In genomic region chr5:150637245-150638052, GRCh38 we compare ENCODE assay signal across 9 cellular contexts. TPM values are rescaled to one million over a fixed set of nuclear protein-coding genes. Genes with fewer than 3 reads are reported as not detected.
DNase-seq lines count a peak whose midpoint lies in the region; ATAC-seq, FAIRE-seq and TF ChIP-seq lines count a peak whose summit lies in the region.
"Had no signal": no experiment of that assay in that cellular context is flagged by ENCODE, and none has a peak within 500 bp of the region (broad histone marks: within the 10 kb centered on the region; RNA-seq: fewer than 3 reads in every experiment).

No MANE protein-coding gene starts in this region.

- DNase-seq in AG09309 (ENCODE audit: low read depth) (peak; percentile 68), NCI-H2171 treated with DMSO at 0.1 percent for 48 hours (lab: John Stamatoyannopoulos, UW) (peak; percentile 84), H1 (ENCODE audit: low read depth in 1 of 2, low spot score in 2 of 2) (no peak), nephron progenitor cell (peak; percentile 50), T-helper 2 cell (no peak)
- no peak for DNase-seq in effector memory CD8-positive, alpha-beta T cell
- DNase-seq: T-cell had no signal

- H4K5ac ChIP-seq in H1 (ENCODE audit: insufficient read length, low read depth, low read length), result no peak overlapping the region

- H3K4me1 Mint-ChIP-seq in nephron progenitor cell, result peaks cover 59% of the 10 kb centered on the region
- no peaks in the 10 kb centered on the region for H3K4me1 Mint-ChIP-seq in effector memory CD8-positive, alpha-beta T cell (ENCODE audit: low read depth in 2 of 2)
- H3K4me1 Mint-ChIP-seq: T-cell had no signal

- H4K8ac ChIP-seq in H1 (ENCODE audit: extremely low read depth, insufficient read depth, low read length), result no peak overlapping the region

- no peak overlapping the region for H2BK15ac ChIP-seq in H1 (ENCODE audit: low read length)

- H4K20me1 ChIP-seq in H1 (replicated peaks in 1 of 2; ENCODE audit: control insufficient read depth in 1 of 2, insufficient read depth in 2 of 2, low read length in 2 of 2), result no peaks in the 10 kb centered on the region

- H3K9ac ChIP-seq in H1 (replicated peaks in 1 of 4; ENCODE audit: extremely low read depth in 1 of 4, low read depth in 3 of 4, low read length in 3 of 4), result no peak overlapping the region

- no peak for FAIRE-seq in H1 (lab: Jason Lieb, UNC)

- H2BK5ac ChIP-seq in H1 (ENCODE audit: low read depth, low read length), result no peak overlapping the region

- peaks cover 0 to 22% (median 12%) of the 10 kb centered on the region in 4 experiments; a peak in 5 of 7 replicates for H3K4me1 ChIP-seq in H1 (replicated peaks in 1 of 4; ENCODE audit: control insufficient read depth in 3 of 4, insufficient read depth in 4 of 4, low read length in 3 of 4)

- no peak overlapping the region for H3K4me3 Mint-ChIP-seq in nephron progenitor cell
- no peak overlapping the region for H3K4me3 Mint-ChIP-seq in effector memory CD8-positive, alpha-beta T cell
- H3K4me3 Mint-ChIP-seq: T-cell had no signal

- H3K79me1 ChIP-seq in H1 (ENCODE audit: low read depth, low read length), result no peaks in the 10 kb centered on the region

- H3K9me3 Mint-ChIP-seq in nephron progenitor cell, result no peaks in the 10 kb centered on the region
- no peaks in the 10 kb centered on the region for H3K9me3 Mint-ChIP-seq in effector memory CD8-positive, alpha-beta T cell
- H3K9me3 Mint-ChIP-seq: T-cell had no signal

- no peak overlapping the region for H3K27ac ChIP-seq in H1 (ENCODE audit: low read depth, low read length)

- H2BK20ac ChIP-seq in H1 (ENCODE audit: low read length), result no peak overlapping the region

- TF ChIP-seq EP300 in H1 (IDR thresholded peaks at IDR 0.05; ENCODE audit: borderline replicate concordance in 1 of 2, low read depth in 2 of 2, low read length in 2 of 2), result no peak

- H3K14ac ChIP-seq in H1 (ENCODE audit: insufficient read length), result no peak overlapping the region

- no peaks in the 10 kb centered on the region for H3K9me3 ChIP-seq in H1 (ENCODE audit: insufficient read depth in 2 of 2, low read depth in 1 of 2, low read length in 1 of 2)

- H3K4me2 ChIP-seq in H1 (ENCODE audit: insufficient read depth in 1 of 2, low read depth in 2 of 2, low read length in 2 of 2), result peak overlapping the region; percentile 18 to 50; a peak in 3 of 4 replicates

- H3K79me2 ChIP-seq in H1 (ENCODE audit: control insufficient read depth in 1 of 2, insufficient read depth in 2 of 2, low read length in 2 of 2), result no peaks in the 10 kb centered on the region

- no peaks in the 10 kb centered on the region for H3K23me2 ChIP-seq in H1 (ENCODE audit: low read depth, low read length)

- no peaks in the 10 kb centered on the region for H3K36me3 Mint-ChIP-seq in nephron progenitor cell (ENCODE audit: low read depth)
- H3K36me3 Mint-ChIP-seq in effector memory CD8-positive, alpha-beta T cell (ENCODE audit: insufficient read depth), result no peaks in the 10 kb centered on the region
- H3K36me3 Mint-ChIP-seq: T-cell had no signal

- H2BK12ac ChIP-seq in H1 (ENCODE audit: low read depth, low read length), result no peak overlapping the region

- WGBS in H1 (ENCODE audit: extremely low coverage in 1 of 2, insufficient coverage in 1 of 2, insufficient read length in 1 of 2, insufficient replicate concordance in 2 of 2, low coverage in 1 of 2, low lambda C conversion rate in 2 of 2, missing lambda C conversion rate in 1 of 2), 2 experiments, result 51% methylated on average over 20 of the region's 21 CpGs; no CpG with 5 or more reads in 1 of the 2 experiments

- no peaks in the 10 kb centered on the region for H3K27me3 ChIP-seq in H1 (replicated peaks in 1 of 4; ENCODE audit: control insufficient read depth in 3 of 4, extremely low read depth in 1 of 4, insufficient read depth in 3 of 4, low read length in 3 of 4)

- POLR2A ChIA-PET in H1 (lab: Charles Lee; ENCODE audit: partially characterized antibody), result interaction anchor here (0.7 to 1.9 kb wide), 3 partner anchors 9 to 188 kb away, joined by 3 to 6 read pairs (median 3); partner anchors contain the start of gene RPS14

- H2AK5ac ChIP-seq in H1 (ENCODE audit: low read depth, low read length), result no peak overlapping the region

- no peak overlapping the region for H3K4me3 ChIP-seq in AG09309 (ENCODE audit: control insufficient read depth, low read depth, low read length)
- H3K4me3 ChIP-seq in H1 (ENCODE audit: extremely low read depth in 1 of 4, insufficient read depth in 2 of 4, low read depth in 3 of 4, low read length in 4 of 4), result no peak overlapping the region; a peak in 1 of 8 replicates

- H4K91ac ChIP-seq in H1 (replicated peaks; ENCODE audit: insufficient read length, low read length), result no peak overlapping the region

- H3K27ac Mint-ChIP-seq in nephron progenitor cell, result peak overlapping the region; percentile 75
- H3K27ac Mint-ChIP-seq in effector memory CD8-positive, alpha-beta T cell, result no peak overlapping the region
- H3K27ac Mint-ChIP-seq: T-cell had no signal

- no peak overlapping the region for H2AFZ ChIP-seq in H1 (ENCODE audit: low read length)

- TF ChIP-seq POLR2A in H1 (IDR thresholded peaks at IDR 0.05; ENCODE audit: control extremely low read depth in 1 of 2, low read depth in 2 of 2, low read length in 2 of 2), result no peak

- peaks cover 8% of the 10 kb centered on the region for H3K27me3 Mint-ChIP-seq in nephron progenitor cell (ENCODE audit: low read depth, poor library complexity)
- peaks cover 38 to 66% of the 10 kb centered on the region in 2 donors for H3K27me3 Mint-ChIP-seq in effector memory CD8-positive, alpha-beta T cell

- no peak overlapping the region for H2BK120ac ChIP-seq in H1 (replicated peaks; ENCODE audit: low read depth, low read length)

- no peak for ATAC-seq in effector memory CD8-positive, alpha-beta T cell (replicated peaks)
- ATAC-seq in GM19023 (IDR thresholded peaks at IDR 0.05; ENCODE audit: unreplicated experiment) (no peak), HG02678 (IDR thresholded peaks at IDR 0.05; ENCODE audit: unreplicated experiment) (no peak)
- ATAC-seq: T-cell had no signal

- no peak overlapping the region for H3K4ac ChIP-seq in H1 (replicated peaks; ENCODE audit: insufficient read length, low read depth, low read length)

- no peak for TF ChIP-seq CTCF in AG09309 (IDR thresholded peaks at IDR 0.05; ENCODE audit: control insufficient read depth, insufficient read depth, low read depth, low read length, missing control alignments)
- TF ChIP-seq CTCF in H1 (IDR thresholded peaks at IDR 0.05; ENCODE audit: control extremely low read depth in 1 of 3, insufficient read depth in 1 of 3, low read depth in 1 of 3, low read length in 3 of 3), result no peak
- no peak for TF ChIP-seq CTCF in nephron progenitor cell (IDR thresholded peaks at IDR 0.05)

- no peak overlapping the region for H3K23ac ChIP-seq in H1 (ENCODE audit: insufficient read length)

- no peak overlapping the region for H3K18ac ChIP-seq in H1 (ENCODE audit: extremely low read depth, low read length)

- CTCF ChIA-PET in H1 (lab: Charles Lee; ENCODE audit: partially characterized antibody), result interaction anchor here (0.7 to 18.4 kb wide), 4 partner anchors 18 to 75 kb away, joined by 3 to 247 read pairs (median 7); partner anchors contain the start of gene MYOZ3

- no peak overlapping the region for H3K56ac ChIP-seq in H1 (replicated peaks; ENCODE audit: insufficient read length, low read depth, low read length)

- H3K36me3 ChIP-seq in H1 (ENCODE audit: control insufficient read depth in 2 of 4, insufficient read depth in 4 of 4, low read length in 3 of 4), result no peaks in the 10 kb centered on the region

- no peak for TF ChIP-seq RAD21 in H1 (IDR thresholded peaks at IDR 0.05 in 1 of 2, conservative IDR thresholded peaks at IDR 0.05 in 1 of 2; ENCODE audit: low read depth in 2 of 2, low read length in 2 of 2)

TF ChIP-seq in H1, 55 proteins besides CTCF, POLR2A, EP300 and RAD21 (continues in another document):
- TF ChIP-seq CEBPB (IDR thresholded peaks at IDR 0.05; ENCODE audit: low read depth, low read length), result no peak
- no peak for TF ChIP-seq RFX5 (IDR thresholded peaks at IDR 0.05; ENCODE audit: borderline replicate concordance, low read depth, low read length)
- TF ChIP-seq POLR2AphosphoS5 (IDR thresholded peaks at IDR 0.05; ENCODE audit: low read depth, low read length), result no peak
- TF ChIP-seq, protein P1, sequence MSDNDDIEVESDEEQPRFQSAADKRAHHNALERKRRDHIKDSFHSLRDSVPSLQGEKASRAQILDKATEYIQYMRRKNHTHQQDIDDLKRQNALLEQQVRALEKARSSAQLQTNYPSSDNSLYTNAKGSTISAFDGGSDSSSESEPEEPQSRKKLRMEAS (IDR thresholded peaks at IDR 0.05), result 0 out of 2 replicates have a peak, but pooled peaks have one; percentile 7
- no peak for TF ChIP-seq ATF2 (IDR thresholded peaks at IDR 0.05; ENCODE audit: low read length)

RNA-seq across cellular contexts. Expression of gene SYNPO, which starts 3.0 kb away (rescaled TPM):
- total RNA-seq in H1 (2021; fragmentation: NEBNext Ultra II Directional; extraction: Animal tissue kit (Norgen Biotek cat#: 25700)), result 1.9 and 2.3 TPM in 2 replicates
- 2.2 and 2.3 TPM in 2 replicates for polyA plus RNA-seq in H1 (2011; rRNA removed)
- 1.7 TPM for polyA plus RNA-seq in H1 (2011; cell fraction: cytosol; rRNA removed)
- polyA plus RNA-seq in H1 (2011; cell fraction: nucleus; rRNA removed), result 3.0 TPM
- 0.95 to 1.6 TPM (median 1.3 TPM) in 4 replicates for polyA plus RNA-seq in H1 (2012, experiment 1 of 2)
- polyA plus RNA-seq in H1 (2012, experiment 2 of 2), result 1.3 TPM
- polyA plus RNA-seq in H1 (2013, experiment 1 of 2), result 1.9 TPM
- polyA plus RNA-seq in H1 (2013, experiment 2 of 2), result 1.7 TPM
- polyA minus RNA-seq in H1 (2011; rRNA and poly(A)+ RNA removed), result 1.8 and 5.5 TPM in 2 replicates
- 1.2 TPM for polyA minus RNA-seq in H1 (2011; cell fraction: cytosol; rRNA and poly(A)+ RNA removed)
- polyA minus RNA-seq in H1 (2011; cell fraction: nucleus; rRNA and poly(A)+ RNA removed), result 3.1 TPM

RNA-seq across cellular contexts. Expression of gene MYOZ3, which starts 23.6 kb away (rescaled TPM):
- total RNA-seq in H1 (2021; fragmentation: NEBNext Ultra II Directional; extraction: Animal tissue kit (Norgen Biotek cat#: 25700)), result 19.1 and 19.4 TPM in 2 replicates
- polyA plus RNA-seq in H1 (2011; rRNA removed), result 9.6 and 12.4 TPM in 2 replicates
- 10.0 TPM for polyA plus RNA-seq in H1 (2011; cell fraction: cytosol; rRNA removed)
- polyA plus RNA-seq in H1 (2011; cell fraction: nucleus; rRNA removed), result 15.5 TPM
- 26.8 to 40.0 TPM (median 29.3 TPM) in 4 replicates for polyA plus RNA-seq in H1 (2012, experiment 1 of 2)
- 13.4 TPM for polyA plus RNA-seq in H1 (2012, experiment 2 of 2)
- polyA plus RNA-seq in H1 (2013, experiment 1 of 2), result 17.4 TPM
- polyA plus RNA-seq in H1 (2013, experiment 2 of 2), result 12.8 TPM
- polyA minus RNA-seq in H1 (2011; rRNA and poly(A)+ RNA removed), result 7.4 and 9.0 TPM in 2 replicates
- polyA minus RNA-seq in H1 (2011; cell fraction: cytosol; rRNA and poly(A)+ RNA removed), result 21.7 TPM
- polyA minus RNA-seq in H1 (2011; cell fraction: nucleus; rRNA and poly(A)+ RNA removed), result 28.7 TPM
- total RNA-seq: T-cell had no signal

Comparison
In these comparisons a context has a peak if more than half of its experiments do, and no peak if none do; other contexts are left out.
1. DNase-seq: peak in AG09309 (single experiment), NCI-H2171 treated with DMSO at 0.1 percent for 48 hours (single experiment) and nephron progenitor cell (single experiment); none in H1 (0 of 2), effector memory CD8-positive, alpha-beta T cell (0 of 3) and T-helper 2 cell (0 of 5).